ENCODE assay signal across 1 cellular context in the genomic region with DNA sequence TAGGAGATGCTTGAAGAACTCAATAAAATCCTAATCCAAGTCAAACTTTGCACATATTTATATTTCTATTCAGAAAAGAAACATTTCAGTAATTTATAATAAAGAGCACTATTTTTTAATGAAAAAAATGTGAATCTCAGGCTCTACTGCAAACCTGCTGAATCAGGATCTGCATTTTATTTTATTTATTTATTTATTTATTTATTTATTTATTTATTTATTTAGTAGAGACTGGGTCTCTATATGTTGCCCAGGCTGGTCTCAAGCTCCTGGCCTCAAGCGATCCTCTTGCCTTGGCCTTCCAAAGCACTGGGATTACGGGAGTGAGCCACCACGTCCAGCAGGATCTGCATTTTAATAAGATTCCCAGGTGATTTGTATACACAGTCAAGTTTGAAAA.
TF ChIP-seq lines count a peak whose summit lies in the region.

No MANE protein-coding gene starts in this region.

TF ChIP-seq in HEK293, 187 proteins besides CTCF, POLR2A, EP300 and RAD21 (continued from another document):
- no peak for TF ChIP-seq SP3 (tag by site-specific recombination; IDR thresholded peaks at IDR 0.05)
- TF ChIP-seq ZNF768 (tag by site-specific recombination; IDR thresholded peaks at IDR 0.05), result no peak
- peak; percentile 53; the same call in 1 of the 2 replicates for TF ChIP-seq ZBTB8A (tag by site-specific recombination; IDR thresholded peaks at IDR 0.05)
- TF ChIP-seq, protein P1, sequence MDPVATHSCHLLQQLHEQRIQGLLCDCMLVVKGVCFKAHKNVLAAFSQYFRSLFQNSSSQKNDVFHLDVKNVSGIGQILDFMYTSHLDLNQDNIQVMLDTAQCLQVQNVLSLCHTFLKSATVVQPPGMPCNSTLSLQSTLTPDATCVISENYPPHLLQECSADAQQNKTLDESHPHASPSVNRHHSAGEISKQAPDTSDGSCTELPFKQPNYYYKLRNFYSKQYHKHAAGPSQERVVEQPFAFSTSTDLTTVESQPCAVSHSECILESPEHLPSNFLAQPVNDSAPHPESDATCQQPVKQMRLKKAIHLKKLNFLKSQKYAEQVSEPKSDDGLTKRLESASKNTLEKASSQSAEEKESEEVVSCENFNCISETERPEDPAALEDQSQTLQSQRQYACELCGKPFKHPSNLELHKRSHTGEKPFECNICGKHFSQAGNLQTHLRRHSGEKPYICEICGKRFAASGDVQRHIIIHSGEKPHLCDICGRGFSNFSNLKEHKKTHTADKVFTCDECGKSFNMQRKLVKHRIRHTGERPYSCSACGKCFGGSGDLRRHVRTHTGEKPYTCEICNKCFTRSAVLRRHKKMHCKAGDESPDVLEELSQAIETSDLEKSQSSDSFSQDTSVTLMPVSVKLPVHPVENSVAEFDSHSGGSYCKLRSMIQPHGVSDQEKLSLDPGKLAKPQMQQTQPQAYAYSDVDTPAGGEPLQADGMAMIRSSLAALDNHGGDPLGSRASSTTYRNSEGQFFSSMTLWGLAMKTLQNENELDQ (tag by site-specific recombination; IDR thresholded peaks at IDR 0.05; ENCODE audit: low read depth), result no peak
- TF ChIP-seq, protein P2, sequence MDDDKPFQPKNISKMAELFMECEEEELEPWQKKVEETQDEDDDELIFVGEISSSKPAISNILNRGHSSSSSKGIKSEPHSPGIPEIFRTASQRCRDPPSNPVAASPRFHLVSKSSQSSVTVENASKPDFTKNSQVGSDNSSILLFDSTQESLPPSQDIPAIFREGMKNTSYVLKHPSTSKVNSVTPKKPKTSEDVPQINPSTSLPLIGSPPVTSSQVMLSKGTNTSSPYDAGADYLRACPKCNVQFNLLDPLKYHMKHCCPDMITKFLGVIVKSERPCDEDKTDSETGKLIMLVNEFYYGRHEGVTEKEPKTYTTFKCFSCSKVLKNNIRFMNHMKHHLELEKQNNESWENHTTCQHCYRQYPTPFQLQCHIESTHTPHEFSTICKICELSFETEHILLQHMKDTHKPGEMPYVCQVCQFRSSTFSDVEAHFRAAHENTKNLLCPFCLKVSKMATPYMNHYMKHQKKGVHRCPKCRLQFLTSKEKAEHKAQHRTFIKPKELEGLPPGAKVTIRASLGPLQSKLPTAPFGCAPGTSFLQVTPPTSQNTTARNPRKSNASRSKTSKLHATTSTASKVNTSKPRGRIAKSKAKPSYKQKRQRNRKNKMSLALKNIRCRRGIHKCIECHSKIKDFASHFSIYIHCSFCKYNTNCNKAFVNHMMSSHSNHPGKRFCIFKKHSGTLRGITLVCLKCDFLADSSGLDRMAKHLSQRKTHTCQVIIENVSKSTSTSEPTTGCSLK (tag by site-specific recombination; IDR thresholded peaks at IDR 0.05), result no peak
- TF ChIP-seq SCRT1 (tag by site-specific recombination; IDR thresholded peaks at IDR 0.05; ENCODE audit: borderline replicate concordance), result no peak
- TF ChIP-seq ZNF623 (tag by site-specific recombination; IDR thresholded peaks at IDR 0.05), result peak; percentile 46
- TF ChIP-seq, protein P3, sequence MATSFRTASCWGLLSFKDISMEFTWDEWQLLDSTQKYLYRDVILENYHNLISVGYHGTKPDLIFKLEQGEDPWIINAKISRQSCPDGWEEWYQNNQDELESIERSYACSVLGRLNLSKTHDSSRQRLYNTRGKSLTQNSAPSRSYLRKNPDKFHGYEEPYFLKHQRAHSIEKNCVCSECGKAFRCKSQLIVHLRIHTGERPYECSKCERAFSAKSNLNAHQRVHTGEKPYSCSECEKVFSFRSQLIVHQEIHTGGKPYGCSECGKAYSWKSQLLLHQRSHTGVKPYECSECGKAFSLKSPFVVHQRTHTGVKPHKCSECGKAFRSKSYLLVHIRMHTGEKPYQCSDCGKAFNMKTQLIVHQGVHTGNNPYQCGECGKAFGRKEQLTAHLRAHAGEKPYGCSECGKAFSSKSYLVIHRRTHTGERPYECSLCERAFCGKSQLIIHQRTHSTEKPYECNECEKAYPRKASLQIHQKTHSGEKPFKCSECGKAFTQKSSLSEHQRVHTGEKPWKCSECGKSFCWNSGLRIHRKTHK (tag by site-specific recombination; IDR thresholded peaks at IDR 0.05), result no peak
- TF ChIP-seq ZNF324 (tag by site-specific recombination; IDR thresholded peaks at IDR 0.05), result no peak
- TF ChIP-seq ZFP37 (tag by site-specific recombination; IDR thresholded peaks at IDR 0.05), result no peak
- no peak for TF ChIP-seq IKZF3 (tag by site-specific recombination; IDR thresholded peaks at IDR 0.05)
- TF ChIP-seq ZNF791 (tag by site-specific recombination; IDR thresholded peaks at IDR 0.05), result no peak
- TF ChIP-seq, protein P4, sequence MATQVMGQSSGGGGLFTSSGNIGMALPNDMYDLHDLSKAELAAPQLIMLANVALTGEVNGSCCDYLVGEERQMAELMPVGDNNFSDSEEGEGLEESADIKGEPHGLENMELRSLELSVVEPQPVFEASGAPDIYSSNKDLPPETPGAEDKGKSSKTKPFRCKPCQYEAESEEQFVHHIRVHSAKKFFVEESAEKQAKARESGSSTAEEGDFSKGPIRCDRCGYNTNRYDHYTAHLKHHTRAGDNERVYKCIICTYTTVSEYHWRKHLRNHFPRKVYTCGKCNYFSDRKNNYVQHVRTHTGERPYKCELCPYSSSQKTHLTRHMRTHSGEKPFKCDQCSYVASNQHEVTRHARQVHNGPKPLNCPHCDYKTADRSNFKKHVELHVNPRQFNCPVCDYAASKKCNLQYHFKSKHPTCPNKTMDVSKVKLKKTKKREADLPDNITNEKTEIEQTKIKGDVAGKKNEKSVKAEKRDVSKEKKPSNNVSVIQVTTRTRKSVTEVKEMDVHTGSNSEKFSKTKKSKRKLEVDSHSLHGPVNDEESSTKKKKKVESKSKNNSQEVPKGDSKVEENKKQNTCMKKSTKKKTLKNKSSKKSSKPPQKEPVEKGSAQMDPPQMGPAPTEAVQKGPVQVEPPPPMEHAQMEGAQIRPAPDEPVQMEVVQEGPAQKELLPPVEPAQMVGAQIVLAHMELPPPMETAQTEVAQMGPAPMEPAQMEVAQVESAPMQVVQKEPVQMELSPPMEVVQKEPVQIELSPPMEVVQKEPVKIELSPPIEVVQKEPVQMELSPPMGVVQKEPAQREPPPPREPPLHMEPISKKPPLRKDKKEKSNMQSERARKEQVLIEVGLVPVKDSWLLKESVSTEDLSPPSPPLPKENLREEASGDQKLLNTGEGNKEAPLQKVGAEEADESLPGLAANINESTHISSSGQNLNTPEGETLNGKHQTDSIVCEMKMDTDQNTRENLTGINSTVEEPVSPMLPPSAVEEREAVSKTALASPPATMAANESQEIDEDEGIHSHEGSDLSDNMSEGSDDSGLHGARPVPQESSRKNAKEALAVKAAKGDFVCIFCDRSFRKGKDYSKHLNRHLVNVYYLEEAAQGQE (tag by site-specific recombination; IDR thresholded peaks at IDR 0.05), result no peak
- TF ChIP-seq SCRT2 (tag by site-specific recombination; IDR thresholded peaks at IDR 0.05), result no peak
- no peak for TF ChIP-seq YY1 (tag by site-specific recombination; IDR thresholded peaks at IDR 0.05)
- TF ChIP-seq ZNF335 (tag by site-specific recombination; conservative IDR thresholded peaks at IDR 0.05), result no peak
- TF ChIP-seq ZNF843 (tag by site-specific recombination; IDR thresholded peaks at IDR 0.05), result no peak
- no peak for TF ChIP-seq BCL11A (tag by site-specific recombination; IDR thresholded peaks at IDR 0.05; ENCODE audit: low read depth)
- TF ChIP-seq TCF7L2 (IDR thresholded peaks at IDR 0.05; ENCODE audit: borderline replicate concordance, low read depth, low read length), result no peak
